ENCODE assay signal across 8 cellular contexts in the genomic region with DNA sequence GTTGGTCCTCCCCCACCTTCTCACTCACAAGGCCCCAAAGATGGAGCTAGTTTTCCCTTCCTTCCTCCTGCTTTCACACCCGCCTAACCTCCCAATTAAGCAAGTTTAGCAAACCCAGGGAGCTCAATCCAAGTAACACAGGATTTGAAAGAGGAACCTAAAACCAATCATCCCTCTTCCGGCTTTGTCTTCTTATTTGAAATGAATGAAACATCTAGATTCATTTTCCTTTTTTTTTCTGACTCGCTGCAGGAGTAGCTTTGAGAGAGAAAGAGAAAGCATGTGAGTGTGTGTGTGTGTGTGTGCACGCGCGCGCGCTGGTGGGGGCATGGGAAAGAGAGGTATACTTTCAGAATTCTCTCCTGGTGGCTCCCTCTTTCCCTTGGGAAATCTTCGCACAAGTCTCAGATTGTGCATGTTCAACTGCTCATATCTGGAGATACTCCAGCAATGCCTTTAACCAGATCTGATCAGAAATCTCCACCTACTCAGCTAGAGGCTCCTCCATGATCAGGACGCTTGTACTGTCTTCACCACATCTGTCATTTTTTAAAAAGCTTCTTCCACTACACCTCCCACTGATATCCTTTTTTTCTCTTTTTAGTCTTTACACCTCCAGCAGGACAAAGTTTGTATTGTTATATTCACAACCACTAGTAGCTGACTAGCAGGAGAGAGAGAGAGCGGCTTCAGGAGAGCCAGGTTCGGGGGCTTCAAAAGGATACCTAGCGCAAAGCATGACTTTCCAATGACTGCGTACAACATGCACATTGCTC. TPM values are rescaled to one million over a fixed set of nuclear protein-coding genes. Genes with fewer than 3 reads are reported as not detected.
DNase-seq lines count a peak whose midpoint lies in the region; ATAC-seq, FAIRE-seq and TF ChIP-seq lines count a peak whose summit lies in the region.

No MANE protein-coding gene starts in this region.

- WGBS in liver, result 25% methylated on average over 14 of the region's 14 CpGs
- 43% methylated on average over 14 of the region's 14 CpGs for WGBS in HepG2 (ENCODE audit: low lambda C conversion rate)

- TF ChIP-seq CTCF in liver (IDR thresholded peaks at IDR 0.05; ENCODE audit: low read depth, low read length, missing input control), result no peak
- TF ChIP-seq CTCF in HepG2 (CRISPR knock-in tag; IDR thresholded peaks at IDR 0.05), result no peak

- ATAC-seq in HepG2 (no peak), GM21576 (IDR thresholded peaks at IDR 0.05; ENCODE audit: unreplicated experiment) (no peak)

- no peaks in the 10 kb centered on the region for H4K20me1 ChIP-seq in HepG2 (ENCODE audit: insufficient read depth, low read length)

- no peaks in the 10 kb centered on the region for H3K79me2 ChIP-seq in HepG2 (ENCODE audit: insufficient read depth, low read length)

- no peak for TF ChIP-seq RAD21 in liver (IDR thresholded peaks at IDR 0.05)
- no peak for TF ChIP-seq RAD21 in HepG2 (CRISPR knock-in tag; IDR thresholded peaks at IDR 0.05)

- peak overlapping the region in 2 of 3 donors; percentile 7 to 40 for H3K4me3 ChIP-seq in liver (ENCODE audit: low read depth in 1 of 3, low read length in 3 of 3)
- no peak overlapping the region for H3K4me3 ChIP-seq in HepG2 (replicated peaks in 1 of 3; ENCODE audit: insufficient read depth in 1 of 3, low read depth in 2 of 3, low read length in 3 of 3)

- DNase-seq in HepG2 (ENCODE audit: low spot score) (no peak), RPMI7951 (ENCODE audit: low read depth) (peak; percentile 41), fibroblast of gingiva (ENCODE audit: low read depth) (peak; percentile 60), occipital lobe (lab: John Stamatoyannopoulos, UW) (peak; percentile 19), foreskin melanocyte (no peak)
- DNase-seq in activated CD4-positive, alpha-beta T cell treated with anti-CD3 and anti-CD28 coated beads for 4 hours, result no peak

- no TSS peak for BruUV-seq in HepG2 (replicated peaks; lab: Mats Ljungman, UMichigan)

- TF ChIP-seq EP300 in HepG2 (IDR thresholded peaks at IDR 0.05; ENCODE audit: low read depth in 2 of 2, low read length in 2 of 2), result no peak
- TF ChIP-seq EP300 in HepG2 (CRISPR knock-in tag; IDR thresholded peaks at IDR 0.05; ENCODE audit: borderline replicate concordance), result no peak

- intact Hi-C loops in HepG2 (cut with micrococcal nuclease; ENCODE audit: unreplicated experiment), result no loop called here

- POLR2A ChIA-PET in HepG2 (lab: Yijun Ruan, JAX), result no interaction called here

- H3K9ac ChIP-seq in liver (ENCODE audit: low read depth in 1 of 2, low read length in 2 of 2), result peak overlapping the region in 1 of 2 donors; percentile 7
- no peak overlapping the region for H3K9ac ChIP-seq in HepG2 (ENCODE audit: insufficient read depth, low read depth, low read length)

- H3K27me3 ChIP-seq in liver (ENCODE audit: control insufficient read depth in 4 of 4, insufficient read depth in 4 of 4, low read length in 3 of 4), result peaks cover 0 to 8% (median 3%) of the 10 kb centered on the region in 4 donors
- peaks cover 2 to 38% of the 10 kb centered on the region in 2 experiments; a peak in 4 of 5 replicates for H3K27me3 ChIP-seq in HepG2 (ENCODE audit: control insufficient read depth in 1 of 2, insufficient read depth in 2 of 2, low read length in 2 of 2)

- CTCF ChIA-PET in HepG2 (lab: Yijun Ruan, JAX; ENCODE audit: low intra/inter-chr PET ratio, low total read pairs), result no interaction called here

- in situ Hi-C loops in HepG2 (cut with HindIII; ENCODE audit: extremely low pct_ligation_motif_present, low pct_unique_long_range_greater_than_20kb), result no loop called here

- H3K9me3 ChIP-seq in liver (ENCODE audit: control insufficient read depth in 4 of 4, low read length in 3 of 4), result no peaks in the 10 kb centered on the region
- H3K9me3 ChIP-seq in HepG2 (ENCODE audit: low read length), result no peaks in the 10 kb centered on the region

- H3K27ac ChIP-seq in liver (ENCODE audit: low read depth in 1 of 2, low read length in 2 of 2), result peak overlapping the region in 1 of 2 donors; percentile 69
- no peak overlapping the region for H3K27ac ChIP-seq in HepG2 (ENCODE audit: extremely low read length, insufficient read depth, low read length)

- TF ChIP-seq POLR2A in HepG2 (IDR thresholded peaks at IDR 0.05; ENCODE audit: insufficient read depth in 1 of 2, low read depth in 2 of 2, low read length in 2 of 2), result no peak

- no peak for FAIRE-seq in HepG2 (lab: Jason Lieb, UNC)

- H3K36me3 ChIP-seq in liver (ENCODE audit: control insufficient read depth in 4 of 4, insufficient read depth in 3 of 4, low read depth in 1 of 4, low read length in 3 of 4) (no peaks in the 10 kb centered on the region), HepG2 (replicated peaks in 1 of 2; ENCODE audit: control insufficient read depth in 1 of 2, insufficient read depth in 2 of 2, low read length in 2 of 2) (no peaks in the 10 kb centered on the region)

- H3K4me1 ChIP-seq in liver (ENCODE audit: control insufficient read depth in 4 of 4, insufficient read depth in 4 of 4, low read length in 3 of 4), result peaks cover 0 to 10% (median 0%) of the 10 kb centered on the region in 4 donors
- no peaks in the 10 kb centered on the region for H3K4me1 ChIP-seq in HepG2 (ENCODE audit: insufficient read depth, low read length)

- no peak overlapping the region for H3K4me2 ChIP-seq in HepG2 (ENCODE audit: low read depth, low read length)

- no peak overlapping the region for H2AFZ ChIP-seq in HepG2 (ENCODE audit: low read length)

TF ChIP-seq in liver, 16 proteins besides CTCF, POLR2A, EP300 and RAD21:
- TF ChIP-seq YY1 (IDR thresholded peaks at IDR 0.05), result no peak
- peak in 1 of 2 donors; percentile 13 for TF ChIP-seq GABPA (IDR thresholded peaks at IDR 0.05 in 1 of 2, conservative IDR thresholded peaks at IDR 0.05 in 1 of 2)

TF ChIP-seq in HepG2, 621 proteins besides CTCF, POLR2A, EP300 and RAD21:
- TF ChIP-seq, protein P1, sequence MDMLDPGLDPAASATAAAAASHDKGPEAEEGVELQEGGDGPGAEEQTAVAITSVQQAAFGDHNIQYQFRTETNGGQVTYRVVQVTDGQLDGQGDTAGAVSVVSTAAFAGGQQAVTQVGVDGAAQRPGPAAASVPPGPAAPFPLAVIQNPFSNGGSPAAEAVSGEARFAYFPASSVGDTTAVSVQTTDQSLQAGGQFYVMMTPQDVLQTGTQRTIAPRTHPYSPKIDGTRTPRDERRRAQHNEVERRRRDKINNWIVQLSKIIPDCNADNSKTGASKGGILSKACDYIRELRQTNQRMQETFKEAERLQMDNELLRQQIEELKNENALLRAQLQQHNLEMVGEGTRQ (IDR thresholded peaks at IDR 0.05; ENCODE audit: low read depth, low read length), result no peak
- TF ChIP-seq, protein P1 (CRISPR knock-in tag; IDR thresholded peaks at IDR 0.05; ENCODE audit: borderline replicate concordance), result no peak
TF ChIP-seq in HepG2: peak in this region for 0.

RNA-seq across cellular contexts. Expression of a gene that starts 1.6 kb away (rescaled TPM):
- total RNA-seq in liver, result 10 to 100 TPM; 14.3 to 18.5 TPM
- 1 to 10 TPM; 1.2 to 2.1 TPM for polyA plus RNA-seq in liver
- total RNA-seq in HepG2 (2016; rRNA removed; fragmentation: Illumina TruSeq; extraction: Trizol), result not detected in 2 replicates
- total RNA-seq in HepG2 (2016; cell fraction: cytosol; rRNA removed; fragmentation: Illumina TruSeq; extraction: Trizol; ENCODE audit: low read depth), result not detected in 2 replicates
- total RNA-seq in HepG2 (2016; cell fraction: insoluble cytoplasmic fraction; rRNA removed; fragmentation: Illumina TruSeq; extraction: Trizol), result not detected in 2 replicates
- total RNA-seq in HepG2 (2016; cell fraction: membrane; rRNA removed; fragmentation: Illumina TruSeq; extraction: Trizol), result not detected in 2 replicates
- total RNA-seq in HepG2 (2016; cell fraction: nucleus; rRNA removed; fragmentation: Illumina TruSeq; extraction: Trizol), result not detected in 2 replicates
- not detected in 2 replicates for polyA plus RNA-seq in HepG2 (2011; rRNA removed)
- not detected in 2 replicates for polyA plus RNA-seq in HepG2 (2011; cell fraction: cytosol; rRNA removed)
- polyA plus RNA-seq in HepG2 (2011; cell fraction: nucleus; rRNA removed), result not detected in 2 replicates
- polyA plus RNA-seq in HepG2 (2012), result not detected in 2 replicates
- not detected in 2 replicates for polyA plus RNA-seq in HepG2 (2016; cell fraction: cytosol; fragmentation: Illumina TruSeq; extraction: Trizol; ENCODE audit: low read depth)
- not detected in 2 replicates for polyA plus RNA-seq in HepG2 (2016; cell fraction: insoluble cytoplasmic fraction; fragmentation: Illumina TruSeq; extraction: Trizol; ENCODE audit: low read depth)
- not detected in 2 replicates for polyA plus RNA-seq in HepG2 (2016; cell fraction: membrane; fragmentation: Illumina TruSeq; extraction: Trizol; ENCODE audit: low read depth)
- polyA plus RNA-seq in HepG2 (2016; cell fraction: nucleus; fragmentation: Illumina TruSeq; extraction: Trizol; ENCODE audit: insufficient read depth, low read depth), result not detected in 2 replicates
- under 0.01 TPM in 2 replicates for polyA minus RNA-seq in HepG2 (2011; rRNA and poly(A)+ RNA removed; ENCODE audit: low replicate concordance)
- not detected in 2 replicates for polyA minus RNA-seq in HepG2 (2011; cell fraction: cytosol; rRNA and poly(A)+ RNA removed)
- polyA minus RNA-seq in HepG2 (2011; cell fraction: nucleus; rRNA and poly(A)+ RNA removed), result not detected in 2 replicates
- total RNA-seq in RPMI7951 (2014; rRNA removed; shearing (Covaris generic)), result 6.4 and 8.5 TPM in 2 replicates
- total RNA-seq in occipital lobe, result 277 TPM

Comparison
In these comparisons a context has a peak if more than half of its experiments do, and no peak if none do; other contexts are left out.
1. H3K4me3 ChIP-seq: peak in liver (2 of 3); none in HepG2 (0 of 3).
2. DNase-seq: peak in RPMI7951 (single experiment), fibroblast of gingiva (single experiment) and occipital lobe (single experiment); none in HepG2 (single experiment), activated CD4-positive, alpha-beta T cell treated with anti-CD3 and anti-CD28 coated beads for 4 hours (0 of 2) and foreskin melanocyte (single experiment).
3. RNA of a gene that starts 1.6 kb away (total RNA-seq): 277 TPM in occipital lobe (single experiment); 14.3 to 18.5 TPM in liver, 6.4 to 8.5 TPM in RPMI7951 and not detected in HepG2; every median in the first group is over 10 times any median in the second.